Comparison of ENCODE assay signal across 6 cellular contexts in genomic region chr4:162787120-162787519, GRCh38.
"Had no signal": no experiment of that assay in that cellular context is flagged by ENCODE, and none has a peak within 500 bp of the region (broad histone marks: within the 10 kb centered on the region; RNA-seq: fewer than 3 reads in every experiment).

No MANE protein-coding gene starts in this region.

- H3K9ac ChIP-seq: KMS-11 had no signal

- H3K27ac ChIP-seq: HL-60, KMS-11 had no signal

- FAIRE-seq: HTR-8/SVneo, K562 had no signal

- H3K4me3 ChIP-seq: K562 had no signal

- H3K4me2 ChIP-seq: KMS-11 had no signal

- DNase-seq: KBM-7, KG1 had no signal

- ATAC-seq: K562 had no signal
